22 cellular contexts compared by ENCODE assay signal in the genomic region with DNA sequence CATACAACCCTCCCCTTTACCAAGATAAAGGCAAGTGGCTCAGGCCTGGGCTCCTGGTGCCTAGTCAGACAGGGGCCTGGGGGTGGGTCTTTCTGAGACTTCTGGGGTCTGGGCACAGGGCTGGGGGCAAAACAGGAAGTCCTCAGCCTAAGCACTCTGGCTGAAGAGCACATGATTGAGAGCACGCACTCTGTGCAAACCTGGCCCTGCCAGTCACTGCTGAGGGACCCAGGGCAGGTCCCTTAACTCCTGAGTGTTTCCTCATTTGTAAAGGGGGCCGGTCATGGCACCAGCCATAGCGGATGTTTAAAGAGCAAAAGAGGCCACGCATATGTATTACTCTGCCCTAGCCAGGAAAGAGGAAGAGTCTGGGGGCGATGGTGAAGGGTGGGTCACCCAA. TPM values are rescaled to one million over a fixed set of nuclear protein-coding genes. Genes with fewer than 3 reads are reported as not detected.
DNase-seq lines count a peak whose midpoint lies in the region; ATAC-seq and TF ChIP-seq lines count a peak whose summit lies in the region.
"Had no signal": no experiment of that assay in that cellular context is flagged by ENCODE, and none has a peak within 500 bp of the region (broad histone marks: within the 10 kb centered on the region; RNA-seq: fewer than 3 reads in every experiment).

No MANE protein-coding gene starts in this region.

- peaks cover 81% of the 10 kb centered on the region for H3K4me1 ChIP-seq in lower lobe of right lung
- peaks cover 6 to 92% (median 67%) of the 10 kb centered on the region in 5 donors for H3K4me1 ChIP-seq in subcutaneous abdominal adipose tissue (ENCODE audit: control insufficient read depth in 5 of 5, insufficient read depth in 5 of 5, low read length in 5 of 5)
- peaks cover 21% of the 10 kb centered on the region for H3K4me1 ChIP-seq in foreskin keratinocyte

- DNase-seq in activated naive CD4-positive, alpha-beta T cell treated with anti-CD3 and anti-CD28 coated beads, Interleukin-2, amount 10 ng/mL, durations not matched to agents 7 days and 5 days, result no peak
- no peak for DNase-seq in activated naive CD4-positive, alpha-beta T cell treated with anti-CD3 and anti-CD28 coated beads for 36 hours
- no peak for DNase-seq in activated T-helper 1 cell treated with anti-CD3 and anti-CD28 coated beads, Interleukin-12 subunit alpha, Interleukin-12 subunit beta, Interleukin-2, Interleukin-4 antibody, amounts not matched to agents 30 ng/mL and 10 ng/mL and 1 ng/mL, durations not matched to agents 14 hours and 24 hours and 36 hours (ENCODE audit: low spot score)
- no peak for DNase-seq in lower lobe of right lung
- no peak for DNase-seq in G401 (ENCODE audit: low spot score)
- no peak for DNase-seq in foreskin keratinocyte
- DNase-seq: activated B cell treated with CpG ODN at 0.5 μM for 24 hours; activated naive CD4-positive, alpha-beta T cell treated with anti-CD3 and anti-CD28 coated beads, Interleukin-2, amount 50 U/mL, for 16 hours; CD8-positive, alpha-beta memory T cell; effector memory CD4-positive, alpha-beta T cell; foreskin fibroblast; HCEC 1CT; left ventricle myocardium superior; NCI-H748 treated with DMSO at 0.1 percent for 48 hours; stimulated activated CD8-positive, alpha-beta memory T cell treated with anti-CD3 and anti-CD28 coated beads, Interleukin-4, amount 100 ng/mL, for 48 hours had no signal

- peak overlapping the region; percentile 45 for H3K27ac Mint-ChIP-seq in activated naive CD4-positive, alpha-beta T cell treated with anti-CD3 and anti-CD28 coated beads, Interleukin-2, amount 10 ng/mL, durations not matched to agents 7 days and 5 days
- H3K27ac Mint-ChIP-seq in activated naive CD4-positive, alpha-beta T cell treated with anti-CD3 and anti-CD28 coated beads for 36 hours, result no peak overlapping the region
- peak overlapping the region; percentile 63 for H3K27ac Mint-ChIP-seq in activated T-helper 1 cell treated with anti-CD3 and anti-CD28 coated beads, Interleukin-12 subunit alpha, Interleukin-12 subunit beta, Interleukin-2, Interleukin-4 antibody, amounts not matched to agents 30 ng/mL and 10 ng/mL and 1 ng/mL, durations not matched to agents 14 hours and 24 hours and 36 hours
- H3K27ac Mint-ChIP-seq: activated B cell treated with CpG ODN at 0.5 μM for 24 hours, IgD-negative memory B cell, neural progenitor cell had no signal

- intact Hi-C loops in activated naive CD4-positive, alpha-beta T cell treated with anti-CD3 and anti-CD28 coated beads for 36 hours (cut with micrococcal nuclease), result no loop called here
- intact Hi-C loops in activated T-helper 1 cell treated with anti-CD3 and anti-CD28 coated beads, Interleukin-12 subunit alpha, Interleukin-12 subunit beta, Interleukin-2, Interleukin-4 antibody, amounts not matched to agents 30 ng/mL and 10 ng/mL and 1 ng/mL, durations not matched to agents 14 hours and 24 hours and 36 hours (cut with micrococcal nuclease), result no loop called here
- intact Hi-C loops in lower lobe of right lung (cut with DNase I), result no loop called here

- no peaks in the 10 kb centered on the region for H3K27me3 Mint-ChIP-seq in activated naive CD4-positive, alpha-beta T cell treated with anti-CD3 and anti-CD28 coated beads, Interleukin-2, amount 10 ng/mL, durations not matched to agents 7 days and 5 days
- H3K27me3 Mint-ChIP-seq in activated naive CD4-positive, alpha-beta T cell treated with anti-CD3 and anti-CD28 coated beads for 36 hours (ENCODE audit: low read depth), result no peaks in the 10 kb centered on the region
- no peaks in the 10 kb centered on the region for H3K27me3 Mint-ChIP-seq in activated T-helper 1 cell treated with anti-CD3 and anti-CD28 coated beads, Interleukin-12 subunit alpha, Interleukin-12 subunit beta, Interleukin-2, Interleukin-4 antibody, amounts not matched to agents 30 ng/mL and 10 ng/mL and 1 ng/mL, durations not matched to agents 14 hours and 24 hours and 36 hours (ENCODE audit: insufficient read depth)
- H3K27me3 Mint-ChIP-seq: activated B cell treated with CpG ODN at 0.5 μM for 24 hours; CD8-positive, alpha-beta memory T cell; IgD-negative memory B cell had no signal

- H3K9ac ChIP-seq in subcutaneous abdominal adipose tissue (ENCODE audit: low read length in 5 of 5), result peak overlapping the region in 2 of 5 donors; percentile 21 to 53
- H3K9ac ChIP-seq: neural progenitor cell had no signal

- H3K36me3 ChIP-seq in lower lobe of right lung (peaks cover 72% of the 10 kb centered on the region), subcutaneous abdominal adipose tissue (ENCODE audit: control insufficient read depth in 5 of 5, insufficient read depth in 5 of 5, low read length in 5 of 5) (peaks cover 0 to 69% (median 62%) of the 10 kb centered on the region in 5 donors)
- H3K36me3 ChIP-seq: neural progenitor cell had no signal

- in situ Hi-C loops in G401 (cut with HindIII; ENCODE audit: low sequenced_read_pairs), result no loop called here

- H3K27me3 ChIP-seq in lower lobe of right lung (ENCODE audit: low read depth) (no peaks in the 10 kb centered on the region), subcutaneous abdominal adipose tissue (ENCODE audit: control insufficient read depth in 5 of 5, insufficient read depth in 4 of 5, low read length in 5 of 5) (no peaks in the 10 kb centered on the region), foreskin keratinocyte (no peaks in the 10 kb centered on the region)
- H3K27me3 ChIP-seq: cardiac muscle cell, neural progenitor cell, tibial nerve had no signal

- peaks cover 20% of the 10 kb centered on the region for H3K4me1 Mint-ChIP-seq in activated naive CD4-positive, alpha-beta T cell treated with anti-CD3 and anti-CD28 coated beads, Interleukin-2, amount 10 ng/mL, durations not matched to agents 7 days and 5 days
- peaks cover 6% of the 10 kb centered on the region for H3K4me1 Mint-ChIP-seq in activated naive CD4-positive, alpha-beta T cell treated with anti-CD3 and anti-CD28 coated beads for 36 hours (ENCODE audit: low read depth)
- peaks cover 11% of the 10 kb centered on the region for H3K4me1 Mint-ChIP-seq in activated T-helper 1 cell treated with anti-CD3 and anti-CD28 coated beads, Interleukin-12 subunit alpha, Interleukin-12 subunit beta, Interleukin-2, Interleukin-4 antibody, amounts not matched to agents 30 ng/mL and 10 ng/mL and 1 ng/mL, durations not matched to agents 14 hours and 24 hours and 36 hours (ENCODE audit: low read depth)

- H3K4me3 ChIP-seq in lower lobe of right lung, result no peak overlapping the region
- no peak overlapping the region for H3K4me3 ChIP-seq in subcutaneous abdominal adipose tissue (ENCODE audit: low read depth in 1 of 5, low read length in 5 of 5)
- H3K4me3 ChIP-seq: cardiac muscle cell, neural progenitor cell, tibial nerve had no signal

- no peak for TF ChIP-seq CTCF in lower lobe of right lung (IDR thresholded peaks at IDR 0.05)
- TF ChIP-seq CTCF in foreskin keratinocyte (conservative IDR thresholded peaks at IDR 0.05), result no peak

- H3K9me3 ChIP-seq in lower lobe of right lung (no peaks in the 10 kb centered on the region), subcutaneous abdominal adipose tissue (ENCODE audit: control insufficient read depth in 5 of 5, low read length in 5 of 5) (no peaks in the 10 kb centered on the region)
- H3K9me3 ChIP-seq: tibial nerve had no signal

- H3K9me3 Mint-ChIP-seq in activated naive CD4-positive, alpha-beta T cell treated with anti-CD3 and anti-CD28 coated beads, Interleukin-2, amount 10 ng/mL, durations not matched to agents 7 days and 5 days, result no peaks in the 10 kb centered on the region
- no peaks in the 10 kb centered on the region for H3K9me3 Mint-ChIP-seq in activated naive CD4-positive, alpha-beta T cell treated with anti-CD3 and anti-CD28 coated beads for 36 hours
- H3K9me3 Mint-ChIP-seq in activated T-helper 1 cell treated with anti-CD3 and anti-CD28 coated beads, Interleukin-12 subunit alpha, Interleukin-12 subunit beta, Interleukin-2, Interleukin-4 antibody, amounts not matched to agents 30 ng/mL and 10 ng/mL and 1 ng/mL, durations not matched to agents 14 hours and 24 hours and 36 hours, result no peaks in the 10 kb centered on the region
- H3K9me3 Mint-ChIP-seq: activated B cell treated with CpG ODN at 0.5 μM for 24 hours; CD8-positive, alpha-beta memory T cell; IgD-negative memory B cell; neural progenitor cell had no signal

- H3K27ac ChIP-seq in lower lobe of right lung, result peak overlapping the region; percentile 49
- H3K27ac ChIP-seq in subcutaneous abdominal adipose tissue (ENCODE audit: low read depth, low read length), result peak overlapping the region; percentile 77
- no peak overlapping the region for H3K27ac ChIP-seq in foreskin keratinocyte
- H3K27ac ChIP-seq: cardiac muscle cell, neural progenitor cell had no signal

- ATAC-seq in lower lobe of right lung (peak in 1 of 2 donors; percentile 4), GM18868 (IDR thresholded peaks at IDR 0.05; ENCODE audit: unreplicated experiment) (no peak), foreskin keratinocyte (no peak)
- ATAC-seq: left ventricle myocardium superior, right cardiac atrium had no signal

- CTCF ChIA-PET in activated naive CD4-positive, alpha-beta T cell treated with anti-CD3 and anti-CD28 coated beads, Interleukin-2, amount 10 ng/mL, durations not matched to agents 7 days and 5 days (lab: Charles Lee), result no interaction called here
- CTCF ChIA-PET in activated naive CD4-positive, alpha-beta T cell treated with anti-CD3 and anti-CD28 coated beads for 36 hours (lab: Charles Lee), result interaction anchor here (1.2 kb wide), 1 partner anchor 19 kb away, joined by 3 read pairs; no protein-coding TSS in a partner anchor

- H3K36me3 Mint-ChIP-seq in activated naive CD4-positive, alpha-beta T cell treated with anti-CD3 and anti-CD28 coated beads, Interleukin-2, amount 10 ng/mL, durations not matched to agents 7 days and 5 days, result peaks cover 27% of the 10 kb centered on the region
- peaks cover 13% of the 10 kb centered on the region for H3K36me3 Mint-ChIP-seq in activated naive CD4-positive, alpha-beta T cell treated with anti-CD3 and anti-CD28 coated beads for 36 hours (ENCODE audit: low read depth)
- peaks cover 23% of the 10 kb centered on the region for H3K36me3 Mint-ChIP-seq in activated T-helper 1 cell treated with anti-CD3 and anti-CD28 coated beads, Interleukin-12 subunit alpha, Interleukin-12 subunit beta, Interleukin-2, Interleukin-4 antibody, amounts not matched to agents 30 ng/mL and 10 ng/mL and 1 ng/mL, durations not matched to agents 14 hours and 24 hours and 36 hours (ENCODE audit: low read depth)

- H3K4me3 Mint-ChIP-seq in activated naive CD4-positive, alpha-beta T cell treated with anti-CD3 and anti-CD28 coated beads, Interleukin-2, amount 10 ng/mL, durations not matched to agents 7 days and 5 days, result no peak overlapping the region
- H3K4me3 Mint-ChIP-seq in activated naive CD4-positive, alpha-beta T cell treated with anti-CD3 and anti-CD28 coated beads for 36 hours, result no peak overlapping the region
- H3K4me3 Mint-ChIP-seq in activated T-helper 1 cell treated with anti-CD3 and anti-CD28 coated beads, Interleukin-12 subunit alpha, Interleukin-12 subunit beta, Interleukin-2, Interleukin-4 antibody, amounts not matched to agents 30 ng/mL and 10 ng/mL and 1 ng/mL, durations not matched to agents 14 hours and 24 hours and 36 hours, result no peak overlapping the region
- H3K4me3 Mint-ChIP-seq: activated B cell treated with CpG ODN at 0.5 μM for 24 hours; CD8-positive, alpha-beta memory T cell; IgD-negative memory B cell; neural progenitor cell had no signal

RNA-seq across cellular contexts. Expression of a gene that starts 16.0 kb away (rescaled TPM):
- total RNA-seq in activated naive CD4-positive, alpha-beta T cell treated with anti-CD3 and anti-CD28 coated beads for 36 hours, result 100 to 1,000 TPM; 316 to 322 TPM
- total RNA-seq in activated T-helper 1 cell treated with anti-CD3 and anti-CD28 coated beads, Interleukin-12 subunit alpha, Interleukin-12 subunit beta, Interleukin-2, Interleukin-4 antibody, amounts not matched to agents 30 ng/mL and 10 ng/mL and 1 ng/mL, durations not matched to agents 14 hours and 24 hours and 36 hours, result 332 and 351 TPM in 2 replicates
- total RNA-seq in lower lobe of right lung (437 TPM), foreskin keratinocyte (537 and 542 TPM in 2 replicates)
- 976 and 1,104 TPM in 2 replicates for total RNA-seq in G401 (2014; rRNA removed; shearing (Covaris generic))
- polyA plus RNA-seq in foreskin keratinocyte, result 588 and 603 TPM in 2 replicates
